11 cellular contexts compared by ENCODE assay signal in genomic region chr6:18245642-18246041, GRCh38. TPM values are rescaled to one million over a fixed set of nuclear protein-coding genes. Genes with fewer than 3 reads are reported as not detected.
DNase-seq lines count a peak whose midpoint lies in the region; ATAC-seq, FAIRE-seq and TF ChIP-seq lines count a peak whose summit lies in the region.
"Had no signal": no experiment of that assay in that cellular context is flagged by ENCODE, and none has a peak within 500 bp of the region (broad histone marks: within the 10 kb centered on the region; RNA-seq: fewer than 3 reads in every experiment).

No MANE protein-coding gene starts in this region.

- POLR2A ChIA-PET in WTC11 (lab: Charles Lee), result no interaction called here

- CTCF ChIA-PET in WTC11 (lab: Charles Lee), result no interaction called here

- H3K4me1 Mint-ChIP-seq in WTC11 (peaks cover 31% of the 10 kb centered on the region), immature natural killer cell (peaks cover 41 to 70% of the 10 kb centered on the region in 2 donors)

- no peak for FAIRE-seq in GM12891 (lab: Jason Lieb, UNC)
- FAIRE-seq: endometrium had no signal

- H3K4me3 Mint-ChIP-seq in WTC11 (no peak overlapping the region), immature natural killer cell (peak overlapping the region in 3 of 5 donors; percentile 19 to 40 (median 30))

- no peaks in the 10 kb centered on the region for H3K9me3 Mint-ChIP-seq in WTC11
- no peaks in the 10 kb centered on the region for H3K9me3 Mint-ChIP-seq in immature natural killer cell

- in situ Hi-C loops in GM13977 (cut with MboI; ENCODE audit: low pct_unique_long_range_greater_than_20kb, low sequenced_read_pairs, unreplicated experiment), result no loop called here

- DNase-seq in GM12891 (ENCODE audit: insufficient read length, low spot score) (no peak), WTC11 (ENCODE audit: low spot score) (no peak), immature natural killer cell (peak; percentile 53 to 58 (median 57)), glomerular visceral epithelial cell (ENCODE audit: extremely low spot score) (no peak), NCI-H2081 treated with DMSO at 0.1 percent for 48 hours (lab: John Stamatoyannopoulos, UW) (no peak), GM13977 (ENCODE audit: low spot score) (no peak)
- DNase-seq: NCI-H510A, uterus had no signal

- ATAC-seq in GM21447 (IDR thresholded peaks at IDR 0.05; ENCODE audit: unreplicated experiment) (peak; percentile 45), WTC11 (no peak), GM19023 (IDR thresholded peaks at IDR 0.05; ENCODE audit: unreplicated experiment) (no peak)

- peak; percentile 60; the same call in 1 of the 2 replicates for TF ChIP-seq POLR2A in GM12891 (IDR thresholded peaks at IDR 0.05; ENCODE audit: low read depth, low read length)

- TF ChIP-seq CTCF in WTC11 (IDR thresholded peaks at IDR 0.05) (no peak), GM13977 (IDR thresholded peaks at IDR 0.05; ENCODE audit: extremely low read depth, insufficient read depth, missing control alignments) (no peak)

- H3K27ac Mint-ChIP-seq in WTC11 (peak overlapping the region; percentile 90), immature natural killer cell (peak overlapping the region; percentile 7 to 75 (median 60))

- no peaks in the 10 kb centered on the region for H3K27me3 Mint-ChIP-seq in WTC11 (ENCODE audit: low read depth)
- peaks cover 0 to 8% (median 2%) of the 10 kb centered on the region in 3 donors for H3K27me3 Mint-ChIP-seq in immature natural killer cell (ENCODE audit: low read depth in 3 of 3)

- H3K36me3 Mint-ChIP-seq in WTC11 (peaks cover 78% of the 10 kb centered on the region), immature natural killer cell (peaks cover 30 to 66% (median 53%) of the 10 kb centered on the region in 3 donors)

TF ChIP-seq in GM12891, 5 proteins besides CTCF, POLR2A, EP300 and RAD21:
- TF ChIP-seq SPI1 (IDR thresholded peaks at IDR 0.05; ENCODE audit: low read depth, low read length) (no peak), PAX5 (IDR thresholded peaks at IDR 0.05; ENCODE audit: insufficient read depth, low read length, severe bottlenecking) (no peak), TAF1 (IDR thresholded peaks at IDR 0.05; ENCODE audit: low read depth, low read length) (no peak), POU2F2 (IDR thresholded peaks at IDR 0.05; ENCODE audit: low read depth, low read length) (no peak), POLR2AphosphoS5 (IDR thresholded peaks at IDR 0.05; ENCODE audit: low read depth, low read length) (no peak)

TF ChIP-seq in WTC11, 78 proteins besides CTCF, POLR2A, EP300 and RAD21:
- TF ChIP-seq ATF3 (CRISPR knock-in tag; conservative IDR thresholded peaks at IDR 0.05) (no peak), CDX4 (CRISPR knock-in tag; IDR thresholded peaks at IDR 0.05; ENCODE audit: borderline replicate concordance) (no peak), GTF2I (CRISPR knock-in tag; conservative IDR thresholded peaks at IDR 0.05) (no peak), CREB1 (CRISPR knock-in tag; IDR thresholded peaks at IDR 0.05) (no peak), SMAD4 (CRISPR knock-in tag; IDR thresholded peaks at IDR 0.05) (no peak), GABPB1 (CRISPR knock-in tag; IDR thresholded peaks at IDR 0.05) (no peak), ZNF396 (CRISPR knock-in tag; IDR thresholded peaks at IDR 0.05; ENCODE audit: borderline replicate concordance) (no peak), ZSCAN18 (CRISPR knock-in tag; IDR thresholded peaks at IDR 0.05) (no peak), AFF4 (CRISPR knock-in tag; IDR thresholded peaks at IDR 0.05; ENCODE audit: borderline replicate concordance) (no peak)

RNA-seq across cellular contexts. Expression of gene DEK, which starts 18.7 kb away (rescaled TPM):
- 95.6 TPM for polyA plus RNA-seq in GM12891 (2012; ENCODE audit: low read depth, missing spikeins)
- 180 to 204 TPM (median 194 TPM) in 3 replicates for total RNA-seq in WTC11 (2021)
- polyA plus RNA-seq in immature natural killer cell, result 10 to 100 TPM; 44.0 to 98.5 (median 87.7) TPM

Comparison
In these comparisons a context has a peak if more than half of its experiments do, and no peak if none do; other contexts are left out.
1. DNase-seq: peak in immature natural killer cell (3 of 3); none in GM12891 (single experiment), WTC11 (single experiment), glomerular visceral epithelial cell (single experiment), NCI-H2081 treated with DMSO at 0.1 percent for 48 hours (single experiment) and GM13977 (single experiment).